Comparison of ENCODE assay signal across 24 cellular contexts in the genomic region with DNA sequence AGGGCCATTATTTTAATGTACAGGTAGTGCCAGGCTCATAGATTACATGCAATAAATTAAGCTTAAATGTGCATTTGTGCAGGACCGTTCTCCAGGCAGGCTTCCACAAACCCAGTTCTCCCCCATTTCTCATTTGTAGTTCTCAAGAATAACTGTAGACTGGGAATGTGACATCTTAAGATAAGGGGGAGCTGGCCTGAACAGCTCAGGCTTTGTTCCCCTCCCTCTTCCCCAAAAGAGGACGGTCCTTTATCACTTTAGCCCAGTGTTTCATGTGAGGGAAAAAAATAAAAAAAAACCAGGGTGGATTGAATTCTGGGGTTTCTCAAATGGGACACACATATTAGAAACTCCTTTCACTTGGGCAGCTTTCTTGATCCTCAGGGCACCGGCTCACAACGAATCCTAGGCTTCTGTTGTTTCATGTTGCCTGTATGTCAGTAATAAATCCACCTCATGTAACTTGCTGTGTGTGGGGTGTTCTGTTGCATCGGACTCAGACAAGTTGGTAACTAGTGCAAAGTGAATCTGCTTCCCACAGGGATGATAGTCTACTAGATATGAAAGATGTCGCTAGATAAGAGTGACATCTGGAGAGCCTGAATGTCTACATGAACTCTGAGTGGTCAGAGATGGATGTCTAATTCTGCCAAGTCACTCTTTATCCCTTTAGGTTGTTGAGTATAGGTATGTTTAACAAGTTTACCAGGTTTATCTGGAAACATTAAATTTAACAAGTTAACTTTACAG.
A peak's percentile ranks its signal among the peaks of the same experiment; 100 is the strongest.
DNase-seq lines count a peak whose midpoint lies in the region; ATAC-seq, FAIRE-seq and TF ChIP-seq lines count a peak whose summit lies in the region.
"Had no signal": no experiment of that assay in that cellular context is flagged by ENCODE, and none has a peak within 500 bp of the region (broad histone marks: within the 10 kb centered on the region; RNA-seq: fewer than 3 reads in every experiment).

No MANE protein-coding gene starts in this region.

- no peaks in the 10 kb centered on the region for H3F3A ChIP-seq in SU-DHL-6 (ENCODE audit: insufficient read depth)

- H3K4me2 ChIP-seq in IMR-90 (ENCODE audit: low read depth, low read length) (no peak overlapping the region), SU-DHL-6 (ENCODE audit: low read depth, low read length, poor library complexity, severe bottlenecking) (no peak overlapping the region), K562 (ENCODE audit: insufficient read depth, low read length) (peak overlapping the region; percentile 56), osteoblast (ENCODE audit: insufficient read depth, low read length) (no peak overlapping the region)

- H3K9me2 ChIP-seq in SU-DHL-6 (replicated peaks; ENCODE audit: insufficient read depth, low read length): no peaks in the 10 kb centered on the region

- H4K5ac ChIP-seq in IMR-90 (ENCODE audit: low read depth, low read length): no peak overlapping the region

- BruUV-seq in IMR-90 (replicated peaks; lab: Mats Ljungman, UMichigan): no TSS peak
- BruUV-seq in K562 (replicated peaks; lab: Mats Ljungman, UMichigan): no TSS peak

- no peak overlapping the region for H4K91ac ChIP-seq in IMR-90 (ENCODE audit: insufficient read depth, low read depth, low read length)

- no peak overlapping the region for H2BK5ac ChIP-seq in IMR-90 (ENCODE audit: low read depth, low read length, poor library complexity, severe bottlenecking)

- H2AFZ ChIP-seq in IMR-90 (replicated peaks; ENCODE audit: low read length, poor library complexity) (no peak overlapping the region), SU-DHL-6 (ENCODE audit: low read depth, low read length, severe bottlenecking) (peak overlapping the region; percentile 34), K562 (ENCODE audit: low read depth, low read length) (peak overlapping the region; percentile 68), osteoblast (ENCODE audit: low read length) (no peak overlapping the region)

- H3K9me3 ChIP-seq in IMR-90 (ENCODE audit: control insufficient read depth, insufficient read depth, low read length): no peaks in the 10 kb centered on the region
- no peaks in the 10 kb centered on the region for H3K9me3 ChIP-seq in SU-DHL-6 (ENCODE audit: insufficient read depth, low read length)
- no peaks in the 10 kb centered on the region for H3K9me3 ChIP-seq in K562 (replicated peaks; ENCODE audit: control insufficient read depth, insufficient read depth, low read depth, low read length)
- no peaks in the 10 kb centered on the region for H3K9me3 ChIP-seq in osteoblast (ENCODE audit: low read depth, low read length)
- H3K9me3 ChIP-seq in prostate gland: no peaks in the 10 kb centered on the region
- H3K9me3 ChIP-seq: MG63 had no signal

- no peak overlapping the region for H2BK15ac ChIP-seq in IMR-90 (ENCODE audit: low read depth, low read length)

- H3K9ac ChIP-seq in IMR-90 (ENCODE audit: low read depth, low read length) (no peak overlapping the region), SU-DHL-6 (ENCODE audit: low read length) (no peak overlapping the region), K562 (ENCODE audit: insufficient read depth in 1 of 2, low read depth in 2 of 2, low read length in 2 of 2) (peak overlapping the region in 1 of 2 experiments; percentile 16; a peak in 2 of 4 replicates)

- no peak for DNase-seq in IMR-90
- DNase-seq in K562 (ENCODE audit: extremely low read depth in 1 of 4, low spot score in 3 of 4): peak; percentile 8 to 76 (median 31)
- DNase-seq in osteoblast (ENCODE audit: insufficient read length, low spot score, missing footprints): peak; percentile 1
- DNase-seq in stimulated activated CD4-positive, alpha-beta T cell treated with anti-CD3 and anti-CD28 coated beads, Interleukin-4, amount 100 ng/mL, for 24 hours: no peak
- no peak for DNase-seq in prostate gland (ENCODE audit: low spot score)
- DNase-seq: CD8-positive, alpha-beta T cell; DMS 273 treated with DMSO at 0.1 percent for 48 hours; DMS79; EL; GDM1; GOT3; HCEC 1CT; KBM-7; MG63; NCI-H1694; NCI-H2029 treated with DMSO at 0.1 percent for 48 hours; NCI-H446 treated with DMSO at 0.1 percent for 48 hours; NCI-H526 treated with DMSO at 0.1 percent for 48 hours had no signal

- H3K27me3 ChIP-seq in IMR-90 (ENCODE audit: control insufficient read depth, insufficient read depth, low read length): no peaks in the 10 kb centered on the region
- no peaks in the 10 kb centered on the region for H3K27me3 ChIP-seq in SU-DHL-6 (ENCODE audit: low read length)
- H3K27me3 ChIP-seq in K562 (ENCODE audit: control insufficient read depth in 2 of 2, insufficient read depth in 2 of 2, low read length in 2 of 2): no peaks in the 10 kb centered on the region
- H3K27me3 ChIP-seq in osteoblast (ENCODE audit: insufficient read depth, low read length): no peaks in the 10 kb centered on the region
- H3K27me3 ChIP-seq in prostate gland (replicated peaks; ENCODE audit: insufficient read depth): no peaks in the 10 kb centered on the region
- H3K27me3 ChIP-seq: MG63 had no signal

- TF ChIP-seq CTCF in IMR-90 (conservative IDR thresholded peaks at IDR 0.05; ENCODE audit: low read depth, low read length): no peak
- no peak for TF ChIP-seq CTCF in SU-DHL-6 (IDR thresholded peaks at IDR 0.05; ENCODE audit: insufficient read depth, low read length, poor library complexity, severe bottlenecking)
- no peak for TF ChIP-seq CTCF in K562 (IDR thresholded peaks at IDR 0.05 in 2 of 3, conservative IDR thresholded peaks at IDR 0.05 in 1 of 3; ENCODE audit: insufficient read depth in 2 of 3, low read depth in 1 of 3, low read length in 3 of 3)
- TF ChIP-seq CTCF in osteoblast (IDR thresholded peaks at IDR 0.05; ENCODE audit: extremely low read depth, low read depth, low read length): no peak
- TF ChIP-seq CTCF in prostate gland (IDR thresholded peaks at IDR 0.05): no peak

- H3K56ac ChIP-seq in IMR-90 (ENCODE audit: extremely low read depth, insufficient read depth, low read length): no peak overlapping the region

- dilution Hi-C loops in IMR-90 (cut with HindIII; ENCODE audit: low sequenced_read_pairs, unreplicated experiment): no loop called here

- WGBS in IMR-90 (ENCODE audit: extremely low coverage in 2 of 2, insufficient read length in 1 of 2), 2 experiments: no CpG with 5 or more reads among the region's 6 CpGs
- WGBS in K562 (ENCODE audit: insufficient coverage, low coverage, missing lambda C conversion rate): 0% methylated on average over 6 of the region's 6 CpGs
- WGBS in prostate gland: 65% methylated on average over 6 of the region's 6 CpGs

- H3K27ac ChIP-seq in IMR-90 (ENCODE audit: insufficient read depth, low read length) (no peak overlapping the region), SU-DHL-6 (ENCODE audit: low read depth, low read length) (no peak overlapping the region), K562 (ENCODE audit: extremely low read depth, low read depth, low read length) (peak overlapping the region; percentile 72), osteoblast (ENCODE audit: low read depth, low read length) (no peak overlapping the region), prostate gland (no peak overlapping the region)
- H3K27ac ChIP-seq: C4-2B, HL-60 had no signal

- TF ChIP-seq EP300 in K562 (IDR thresholded peaks at IDR 0.05; ENCODE audit: low read length): no peak; the same call in none of the 2 replicates

- TF ChIP-seq RAD21 in IMR-90 (IDR thresholded peaks at IDR 0.05; ENCODE audit: low read length): no peak
- TF ChIP-seq RAD21 in K562 (CRISPR knock-in tag; conservative IDR thresholded peaks at IDR 0.05 in 1 of 2, IDR thresholded peaks at IDR 0.05 in 1 of 2): no peak

- no peak overlapping the region for H4K8ac ChIP-seq in IMR-90 (ENCODE audit: low read depth in 2 of 2, low read length in 2 of 2)

- no peak overlapping the region for H3K18ac ChIP-seq in IMR-90 (ENCODE audit: low read depth, low read length)

- intact Hi-C loops in IMR-90 (cut with micrococcal nuclease) (no loop called here), K562 (cut with micrococcal nuclease) (no loop called here), prostate gland (cut with DNase I) (no loop called here)

- H3K4me3 ChIP-seq in IMR-90 (ENCODE audit: insufficient read depth, low read depth, low read length): no peak overlapping the region
- no peak overlapping the region for H3K4me3 ChIP-seq in SU-DHL-6 (ENCODE audit: insufficient read depth, low read length, poor library complexity, severe bottlenecking)
- no peak overlapping the region for H3K4me3 ChIP-seq in K562
- no peak overlapping the region for H3K4me3 ChIP-seq in osteoblast (ENCODE audit: insufficient read depth, low read length)
- H3K4me3 ChIP-seq in prostate gland: no peak overlapping the region
- H3K4me3 ChIP-seq: GM12878, MG63 had no signal

- no peak overlapping the region for H2AK5ac ChIP-seq in IMR-90 (ENCODE audit: low read depth, low read length)

- no peaks in the 10 kb centered on the region for H3K79me2 ChIP-seq in SU-DHL-6 (ENCODE audit: insufficient read depth, low read length)
- no peaks in the 10 kb centered on the region for H3K79me2 ChIP-seq in K562 (ENCODE audit: control insufficient read depth, insufficient read depth, low read length)
- H3K79me2 ChIP-seq in osteoblast (ENCODE audit: insufficient read depth, low read length): no peaks in the 10 kb centered on the region

- H2BK20ac ChIP-seq in IMR-90 (ENCODE audit: low read depth, low read length): no peak overlapping the region

- H3K4me1 ChIP-seq in IMR-90 (ENCODE audit: control insufficient read depth, insufficient read depth, low read length) (no peaks in the 10 kb centered on the region), K562 (replicated peaks in 1 of 2; ENCODE audit: control insufficient read depth in 2 of 2, insufficient read depth in 2 of 2, low read length in 2 of 2) (peaks cover 0 to 2% of the 10 kb centered on the region in 2 experiments; a peak in 2 of 5 replicates), osteoblast (ENCODE audit: insufficient read depth, low read length) (no peaks in the 10 kb centered on the region), prostate gland (replicated peaks) (no peaks in the 10 kb centered on the region)

- POLR2A ChIA-PET in IMR-90 (lab: Charles Lee; ENCODE audit: unreplicated experiment) (no interaction called here), K562 (lab: Yijun Ruan, JAX) (interaction anchor here (1.1 kb wide), 1 partner anchor 47 kb away, joined by 3 read pairs; no protein-coding TSS in a partner anchor)

- H3K9me1 ChIP-seq in IMR-90 (ENCODE audit: insufficient read depth, low read length) (no peaks in the 10 kb centered on the region), K562 (ENCODE audit: control insufficient read depth, insufficient read depth, low read length) (no peaks in the 10 kb centered on the region)

- H2AK9ac ChIP-seq in IMR-90 (replicated peaks; ENCODE audit: low read depth, low read length, poor library complexity): no peak overlapping the region

- H3K4ac ChIP-seq in IMR-90 (ENCODE audit: low read depth, low read length): no peak overlapping the region

- H4K20me1 ChIP-seq in IMR-90 (ENCODE audit: insufficient read depth, low read length): no peaks in the 10 kb centered on the region
- H4K20me1 ChIP-seq in SU-DHL-6 (ENCODE audit: low read depth, low read length): no peaks in the 10 kb centered on the region
- H4K20me1 ChIP-seq in K562 (replicated peaks; ENCODE audit: control insufficient read depth, insufficient read depth, low read length): no peaks in the 10 kb centered on the region
- H4K20me1 ChIP-seq in osteoblast (ENCODE audit: insufficient read depth, low read length): no peaks in the 10 kb centered on the region

- no peaks in the 10 kb centered on the region for H3K79me1 ChIP-seq in IMR-90 (ENCODE audit: low read depth in 1 of 2, low read length in 2 of 2)

- no peak overlapping the region for H2BK120ac ChIP-seq in IMR-90 (ENCODE audit: low read depth, low read length)

- CTCF ChIA-PET in IMR-90 (lab: Yijun Ruan, JAX) (no interaction called here), K562 (lab: Yijun Ruan, JAX; ENCODE audit: low intra/inter-chr PET ratio) (no interaction called here)

- ATAC-seq in IMR-90 (ENCODE audit: low read depth): no peak
- ATAC-seq in K562: peak; percentile 92
- ATAC-seq in HG03095 (IDR thresholded peaks at IDR 0.05; ENCODE audit: unreplicated experiment): no peak
- ATAC-seq in GM19397 (IDR thresholded peaks at IDR 0.05; ENCODE audit: unreplicated experiment): no peak
- ATAC-seq: CD8-positive, alpha-beta T cell; GM12878 had no signal

- no peak overlapping the region for H3K23ac ChIP-seq in IMR-90 (ENCODE audit: low read depth, low read length)

- in situ Hi-C loops in IMR-90 (cut with MboI; ENCODE audit: low sequenced_read_pairs) (no loop called here), K562 (cut with MboI) (no loop called here)

- TF ChIP-seq POLR2A in IMR-90 (IDR thresholded peaks at IDR 0.05; ENCODE audit: low read depth, low read length) (no peak), K562 (conservative IDR thresholded peaks at IDR 0.05) (no peak), prostate gland (IDR thresholded peaks at IDR 0.05) (no peak)

- H3K14ac ChIP-seq in IMR-90 (replicated peaks; ENCODE audit: low read depth, low read length): no peak overlapping the region

- FAIRE-seq in K562 (lab: Jason Lieb, UNC): peak; percentile 68
- FAIRE-seq: GM12878 had no signal

- H3K36me3 ChIP-seq in IMR-90 (ENCODE audit: control insufficient read depth, insufficient read depth, low read length) (no peaks in the 10 kb centered on the region), SU-DHL-6 (ENCODE audit: low read length) (no peaks in the 10 kb centered on the region), K562 (ENCODE audit: control insufficient read depth, insufficient read depth, low read length) (no peaks in the 10 kb centered on the region), osteoblast (ENCODE audit: insufficient read depth, low read length) (no peaks in the 10 kb centered on the region), prostate gland (no peaks in the 10 kb centered on the region)
- H3K36me3 ChIP-seq: MG63 had no signal

Comparison
In these comparisons a context has a peak if more than half of its experiments do, and no peak if none do; other contexts are left out.
1. DNase-seq: peak in K562 (4 of 4) and osteoblast (single experiment); none in IMR-90 (single experiment), stimulated activated CD4-positive, alpha-beta T cell treated with anti-CD3 and anti-CD28 coated beads, Interleukin-4, amount 100 ng/mL, for 24 hours (single experiment) and prostate gland (single experiment).
2. H2AFZ ChIP-seq: peak in SU-DHL-6 (single experiment) and K562 (single experiment); none in IMR-90 (single experiment) and osteoblast (single experiment).